In the genomic region with DNA sequence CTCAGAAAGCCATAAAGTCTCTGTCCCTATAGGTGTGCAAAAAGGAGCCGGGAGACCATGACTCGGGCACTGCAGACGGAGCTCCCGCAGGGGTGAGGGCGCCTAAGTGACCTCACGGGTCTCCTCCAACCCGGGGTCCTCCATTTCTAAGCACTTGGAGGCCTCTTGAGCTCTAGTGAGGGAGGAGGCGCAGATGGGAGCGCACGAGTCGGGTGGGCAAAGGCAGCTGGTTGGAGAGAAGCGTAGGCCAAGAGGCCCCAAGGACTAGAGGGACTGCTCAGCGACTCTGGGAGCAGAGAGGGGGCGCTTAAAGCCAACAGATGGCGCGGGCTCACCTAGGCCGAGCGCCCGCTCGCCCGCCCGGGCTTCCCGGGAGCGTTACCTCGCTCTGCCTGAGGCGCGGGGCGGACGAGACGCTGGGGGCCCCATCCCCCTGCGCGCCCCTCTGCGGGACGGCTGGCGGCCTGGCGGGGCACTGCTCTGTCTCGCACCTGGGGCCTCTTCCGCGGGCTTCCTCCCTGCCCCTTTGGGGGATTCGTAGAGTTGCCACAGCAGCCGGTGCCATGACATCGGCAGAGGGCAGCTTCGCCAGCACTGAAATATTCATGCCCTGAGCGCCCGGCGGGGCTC, we compare ENCODE assay signal across 8 cellular contexts. TPM values are rescaled to one million over a fixed set of nuclear protein-coding genes. Genes with fewer than 3 reads are reported as not detected.
DNase-seq lines count a peak whose midpoint lies in the region; ATAC-seq and TF ChIP-seq lines count a peak whose summit lies in the region.

No MANE protein-coding gene starts in this region.

- H3K4me3 ChIP-seq in choroid plexus epithelial cell (ENCODE audit: low read depth, low read length) (peak overlapping the region; percentile 32), right lobe of liver (peak overlapping the region; percentile 37 to 58 (median 47)), suprapubic skin (peak overlapping the region; percentile 63)

- H3K27ac ChIP-seq in RWPE1 = no peak overlapping the region
- H3K27ac ChIP-seq in right lobe of liver = no peak overlapping the region
- no peak overlapping the region for H3K27ac ChIP-seq in suprapubic skin

- intact Hi-C loops in right lobe of liver (cut with DNase I) = loop anchor here (5.0 to 10.0 kb wide), 3 partner anchors 176 to 419 kb away; no protein-coding TSS in a partner anchor

- TF ChIP-seq POLR2A in right lobe of liver (IDR thresholded peaks at IDR 0.05) (no peak), suprapubic skin (IDR thresholded peaks at IDR 0.05) (no peak)

- H3K27me3 ChIP-seq in right lobe of liver (no peaks in the 10 kb centered on the region), suprapubic skin (peaks cover 51% of the 10 kb centered on the region)

- CTCF ChIA-PET in HEK293T (lab: Yijun Ruan, JAX) (interaction anchor here (0.5 to 0.8 kb wide), 3 partner anchors 39 to 197 kb away, joined by 3 to 4 read pairs (median 4); no protein-coding TSS in a partner anchor), RWPE1 (lab: Yijun Ruan, JAX) (interaction anchor here (0.6 to 1.7 kb wide), 9 partner anchors 11 to 312 kb away, joined by 3 to 9 read pairs (median 5); no protein-coding TSS in a partner anchor)

- H3K4me1 ChIP-seq in right lobe of liver (peaks cover 0 to 12% (median 0%) of the 10 kb centered on the region in 4 donors), suprapubic skin (peaks cover 29% of the 10 kb centered on the region)

- H3K36me3 ChIP-seq in right lobe of liver (no peaks in the 10 kb centered on the region), suprapubic skin (no peaks in the 10 kb centered on the region)

- DNase-seq in Ammon's horn (ENCODE audit: low spot score) = peak; percentile 58
- DNase-seq in HEK293T (ENCODE audit: extremely low spot score) = peak; percentile 45
- no peak for DNase-seq in RWPE1 (ENCODE audit: low spot score)
- peak; percentile 49 for DNase-seq in choroid plexus epithelial cell (ENCODE audit: low read depth)
- DNase-seq in right lobe of liver = peak; percentile 58 to 72 (median 71)
- DNase-seq in suprapubic skin (ENCODE audit: low spot score in 2 of 2) = peak in 1 of 2 donors; percentile 58

- POLR2A ChIA-PET in HEK293T (lab: Yijun Ruan, JAX) (no interaction called here), RWPE1 (lab: Yijun Ruan, JAX; ENCODE audit: low non-redundant PET) (no interaction called here)

- TF ChIP-seq EP300 in suprapubic skin (IDR thresholded peaks at IDR 0.05) = no peak

- 12% methylated on average over 5 of the region's 46 CpGs for WGBS in right lobe of liver (ENCODE audit: insufficient coverage, low coverage, low lambda C conversion rate, missing lambda C conversion rate)
- 38% methylated on average over 25 of the region's 46 CpGs for WGBS in suprapubic skin

- 0 out of 2 replicates have a peak, but pooled peaks have one; percentile 9 for TF ChIP-seq CTCF in RWPE1 (conservative IDR thresholded peaks at IDR 0.05; ENCODE audit: low read depth)
- TF ChIP-seq CTCF in choroid plexus epithelial cell (conservative IDR thresholded peaks at IDR 0.05; ENCODE audit: low read depth, low read length) = peak; percentile 51
- peak; percentile 40 to 65 (median 57) for TF ChIP-seq CTCF in right lobe of liver (IDR thresholded peaks at IDR 0.05)
- no peak for TF ChIP-seq CTCF in suprapubic skin (IDR thresholded peaks at IDR 0.05)

- ATAC-seq in right lobe of liver (peak; percentile 84 to 87 (median 86)), GM18870 (IDR thresholded peaks at IDR 0.05; ENCODE audit: unreplicated experiment) (no peak), GM21528 (IDR thresholded peaks at IDR 0.05; ENCODE audit: low FRiP score, unreplicated experiment) (no peak)

- H3K9me3 ChIP-seq in right lobe of liver (no peaks in the 10 kb centered on the region), suprapubic skin (no peaks in the 10 kb centered on the region)

TF ChIP-seq in HEK293T, 16 proteins besides CTCF, POLR2A, EP300 and RAD21:
- TF ChIP-seq LEF1 (IDR thresholded peaks at IDR 0.05; ENCODE audit: borderline replicate concordance) (no peak), NFRKB (IDR thresholded peaks at IDR 0.05) (no peak), TARDBP (IDR thresholded peaks at IDR 0.05) (no peak), ELF4 (IDR thresholded peaks at IDR 0.05) (no peak), FOXM1 (IDR thresholded peaks at IDR 0.05; ENCODE audit: borderline replicate concordance) (no peak), BHLHE40 (IDR thresholded peaks at IDR 0.05; ENCODE audit: borderline replicate concordance) (no peak), CTBP1 (IDR thresholded peaks at IDR 0.05; ENCODE audit: borderline replicate concordance) (no peak), L3MBTL2 (conservative IDR thresholded peaks at IDR 0.05) (no peak), HDGF (IDR thresholded peaks at IDR 0.05; ENCODE audit: borderline replicate concordance) (no peak), FOXA1 (IDR thresholded peaks at IDR 0.05) (no peak), FOXK2 (IDR thresholded peaks at IDR 0.05) (no peak)

RNA-seq across cellular contexts. Expression of a gene that starts 0.5 kb away (rescaled TPM):
- 10 to 100 TPM in 1 of 6 experiments, 1 to 10 TPM in 5; 3.3 to 19.7 (median 6.3) TPM for total RNA-seq in right lobe of liver
- total RNA-seq in suprapubic skin = 1 to 10 TPM in 3 of 4 donors, under 1 TPM in 1; 0.72 to 4.1 (median 2.2) TPM

Comparison
In these comparisons a context has a peak if more than half of its experiments do, and no peak if none do; other contexts are left out.
1. CTCF ChIP-seq: peak in RWPE1 (single experiment), choroid plexus epithelial cell (single experiment) and right lobe of liver (4 of 4); none in suprapubic skin (0 of 2).
2. ATAC-seq: peak in right lobe of liver (4 of 4); none in GM18870 (single experiment) and GM21528 (single experiment).
3. Peak in every context shown above with its lines, with median percentiles within 50 percentile points of each other: H3K4me3 ChIP-seq.